Comparison of ENCODE assay signal across 1 cellular context in the genomic region with DNA sequence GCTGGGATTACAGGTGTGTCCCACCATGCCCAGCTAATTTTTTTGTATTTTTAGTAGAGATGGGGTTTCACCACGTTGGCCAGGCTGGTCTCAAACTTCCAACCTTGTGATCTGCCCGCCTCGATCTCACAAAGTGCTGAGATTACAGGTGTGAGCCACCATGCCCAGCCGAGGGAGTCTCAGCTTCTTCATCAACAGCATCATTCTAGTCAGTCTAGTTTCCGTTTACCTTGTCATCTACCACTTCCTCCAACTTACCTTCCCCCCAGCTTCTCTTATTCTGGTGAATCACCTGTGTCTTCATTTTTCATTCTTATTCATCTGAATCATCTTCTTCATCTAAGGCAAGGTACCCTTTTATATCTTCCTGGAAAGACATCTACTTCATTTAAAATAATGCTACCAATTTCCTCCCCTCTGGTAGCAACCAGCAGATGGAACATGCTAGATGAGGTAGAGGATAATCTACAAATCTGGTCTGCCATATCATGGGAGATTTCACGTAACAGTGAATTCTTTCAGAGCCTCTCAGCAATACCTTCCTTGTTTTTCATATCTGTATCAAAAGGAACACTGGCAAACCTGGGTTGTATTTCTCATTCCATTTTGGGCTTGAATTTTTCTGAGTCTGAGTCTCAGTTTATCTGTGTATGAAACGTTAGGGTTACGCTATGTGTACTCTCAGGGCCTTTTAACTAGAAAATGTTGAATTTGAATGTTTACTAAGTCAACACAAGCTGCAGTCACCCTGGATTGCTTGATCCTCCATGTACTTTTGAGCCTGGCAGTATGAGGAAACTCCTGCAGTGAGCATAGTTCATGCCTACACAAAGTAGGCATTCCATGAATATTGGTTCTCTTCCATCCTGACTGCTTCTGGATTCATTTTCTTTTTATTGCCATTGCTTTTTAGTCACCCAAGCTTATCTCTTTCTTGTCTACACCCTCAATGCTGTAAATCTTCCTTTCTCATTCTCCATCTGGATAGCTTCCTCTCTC.
TF ChIP-seq lines count a peak whose summit lies in the region.

No MANE protein-coding gene starts in this region.

TF ChIP-seq in HepG2, 621 proteins besides CTCF, POLR2A, EP300 and RAD21 (continued from another document and continues in another):
- TF ChIP-seq TBL1XR1 (IDR thresholded peaks at IDR 0.05; ENCODE audit: borderline replicate concordance, low read length, partially characterized antibody): peak; percentile 53
- no peak for TF ChIP-seq ZNF768 (CRISPR knock-in tag; IDR thresholded peaks at IDR 0.05)
- no peak for TF ChIP-seq ADNP (CRISPR knock-in tag; IDR thresholded peaks at IDR 0.05)
- peak; percentile 59; the same call in 1 of the 2 replicates for TF ChIP-seq ZFP90 (CRISPR knock-in tag; IDR thresholded peaks at IDR 0.05; ENCODE audit: borderline replicate concordance)
- no peak for TF ChIP-seq ZNF781 (CRISPR knock-in tag; IDR thresholded peaks at IDR 0.05; ENCODE audit: borderline replicate concordance, not compliant biosample characterization)
- TF ChIP-seq HDAC1 (CRISPR knock-in tag; IDR thresholded peaks at IDR 0.05): peak; percentile 88
- TF ChIP-seq, protein P1, sequence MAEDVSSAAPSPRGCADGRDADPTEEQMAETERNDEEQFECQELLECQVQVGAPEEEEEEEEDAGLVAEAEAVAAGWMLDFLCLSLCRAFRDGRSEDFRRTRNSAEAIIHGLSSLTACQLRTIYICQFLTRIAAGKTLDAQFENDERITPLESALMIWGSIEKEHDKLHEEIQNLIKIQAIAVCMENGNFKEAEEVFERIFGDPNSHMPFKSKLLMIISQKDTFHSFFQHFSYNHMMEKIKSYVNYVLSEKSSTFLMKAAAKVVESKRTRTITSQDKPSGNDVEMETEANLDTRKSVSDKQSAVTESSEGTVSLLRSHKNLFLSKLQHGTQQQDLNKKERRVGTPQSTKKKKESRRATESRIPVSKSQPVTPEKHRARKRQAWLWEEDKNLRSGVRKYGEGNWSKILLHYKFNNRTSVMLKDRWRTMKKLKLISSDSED (CRISPR knock-in tag; IDR thresholded peaks at IDR 0.05): no peak
- TF ChIP-seq NR2C2 (CRISPR knock-in tag; IDR thresholded peaks at IDR 0.05; ENCODE audit: borderline replicate concordance): peak; percentile 55; the same call in 1 of the 2 replicates
- TF ChIP-seq MIER2 (CRISPR knock-in tag; IDR thresholded peaks at IDR 0.05): peak; percentile 70; the same call in 1 of the 2 replicates
- peak; percentile 97 for TF ChIP-seq HMG20A (CRISPR knock-in tag; IDR thresholded peaks at IDR 0.05; ENCODE audit: borderline replicate concordance)
- TF ChIP-seq, protein P2, sequence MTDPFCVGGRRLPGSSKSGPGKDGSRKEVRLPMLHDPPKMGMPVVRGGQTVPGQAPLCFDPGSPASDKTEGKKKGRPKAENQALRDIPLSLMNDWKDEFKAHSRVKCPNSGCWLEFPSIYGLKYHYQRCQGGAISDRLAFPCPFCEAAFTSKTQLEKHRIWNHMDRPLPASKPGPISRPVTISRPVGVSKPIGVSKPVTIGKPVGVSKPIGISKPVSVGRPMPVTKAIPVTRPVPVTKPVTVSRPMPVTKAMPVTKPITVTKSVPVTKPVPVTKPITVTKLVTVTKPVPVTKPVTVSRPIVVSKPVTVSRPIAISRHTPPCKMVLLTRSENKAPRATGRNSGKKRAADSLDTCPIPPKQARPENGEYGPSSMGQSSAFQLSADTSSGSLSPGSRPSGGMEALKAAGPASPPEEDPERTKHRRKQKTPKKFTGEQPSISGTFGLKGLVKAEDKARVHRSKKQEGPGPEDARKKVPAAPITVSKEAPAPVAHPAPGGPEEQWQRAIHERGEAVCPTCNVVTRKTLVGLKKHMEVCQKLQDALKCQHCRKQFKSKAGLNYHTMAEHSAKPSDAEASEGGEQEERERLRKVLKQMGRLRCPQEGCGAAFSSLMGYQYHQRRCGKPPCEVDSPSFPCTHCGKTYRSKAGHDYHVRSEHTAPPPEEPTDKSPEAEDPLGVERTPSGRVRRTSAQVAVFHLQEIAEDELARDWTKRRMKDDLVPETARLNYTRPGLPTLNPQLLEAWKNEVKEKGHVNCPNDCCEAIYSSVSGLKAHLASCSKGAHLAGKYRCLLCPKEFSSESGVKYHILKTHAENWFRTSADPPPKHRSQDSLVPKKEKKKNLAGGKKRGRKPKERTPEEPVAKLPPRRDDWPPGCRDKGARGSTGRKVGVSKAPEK (CRISPR knock-in tag; IDR thresholded peaks at IDR 0.05; ENCODE audit: borderline replicate concordance): peak; percentile 79; the same call in 1 of the 2 replicates
- TF ChIP-seq ZNF883 (CRISPR knock-in tag; IDR thresholded peaks at IDR 0.05; ENCODE audit: not compliant biosample characterization): no peak
- no peak for TF ChIP-seq PLRG1 (conservative IDR thresholded peaks at IDR 0.05)
- TF ChIP-seq, protein P3, sequence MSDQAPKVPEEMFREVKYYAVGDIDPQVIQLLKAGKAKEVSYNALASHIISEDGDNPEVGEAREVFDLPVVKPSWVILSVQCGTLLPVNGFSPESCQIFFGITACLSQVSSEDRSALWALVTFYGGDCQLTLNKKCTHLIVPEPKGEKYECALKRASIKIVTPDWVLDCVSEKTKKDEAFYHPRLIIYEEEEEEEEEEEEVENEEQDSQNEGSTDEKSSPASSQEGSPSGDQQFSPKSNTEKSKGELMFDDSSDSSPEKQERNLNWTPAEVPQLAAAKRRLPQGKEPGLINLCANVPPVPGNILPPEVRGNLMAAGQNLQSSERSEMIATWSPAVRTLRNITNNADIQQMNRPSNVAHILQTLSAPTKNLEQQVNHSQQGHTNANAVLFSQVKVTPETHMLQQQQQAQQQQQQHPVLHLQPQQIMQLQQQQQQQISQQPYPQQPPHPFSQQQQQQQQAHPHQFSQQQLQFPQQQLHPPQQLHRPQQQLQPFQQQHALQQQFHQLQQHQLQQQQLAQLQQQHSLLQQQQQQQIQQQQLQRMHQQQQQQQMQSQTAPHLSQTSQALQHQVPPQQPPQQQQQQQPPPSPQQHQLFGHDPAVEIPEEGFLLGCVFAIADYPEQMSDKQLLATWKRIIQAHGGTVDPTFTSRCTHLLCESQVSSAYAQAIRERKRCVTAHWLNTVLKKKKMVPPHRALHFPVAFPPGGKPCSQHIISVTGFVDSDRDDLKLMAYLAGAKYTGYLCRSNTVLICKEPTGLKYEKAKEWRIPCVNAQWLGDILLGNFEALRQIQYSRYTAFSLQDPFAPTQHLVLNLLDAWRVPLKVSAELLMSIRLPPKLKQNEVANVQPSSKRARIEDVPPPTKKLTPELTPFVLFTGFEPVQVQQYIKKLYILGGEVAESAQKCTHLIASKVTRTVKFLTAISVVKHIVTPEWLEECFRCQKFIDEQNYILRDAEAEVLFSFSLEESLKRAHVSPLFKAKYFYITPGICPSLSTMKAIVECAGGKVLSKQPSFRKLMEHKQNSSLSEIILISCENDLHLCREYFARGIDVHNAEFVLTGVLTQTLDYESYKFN (CRISPR knock-in tag; conservative IDR thresholded peaks at IDR 0.05): peak; percentile 95
- peak; percentile 85 for TF ChIP-seq NR2F6 (IDR thresholded peaks at IDR 0.05)
- peak; percentile 82 for TF ChIP-seq NR2F6 (CRISPR knock-in tag; IDR thresholded peaks at IDR 0.05)
- no peak for TF ChIP-seq ZFP36L2 (CRISPR knock-in tag; IDR thresholded peaks at IDR 0.05)
- no peak for TF ChIP-seq ZNF572 (CRISPR knock-in tag; IDR thresholded peaks at IDR 0.05)
- peak; percentile 54; the same call in 1 of the 2 replicates for TF ChIP-seq PRDM15 (CRISPR knock-in tag; IDR thresholded peaks at IDR 0.05)
- TF ChIP-seq, protein P4, sequence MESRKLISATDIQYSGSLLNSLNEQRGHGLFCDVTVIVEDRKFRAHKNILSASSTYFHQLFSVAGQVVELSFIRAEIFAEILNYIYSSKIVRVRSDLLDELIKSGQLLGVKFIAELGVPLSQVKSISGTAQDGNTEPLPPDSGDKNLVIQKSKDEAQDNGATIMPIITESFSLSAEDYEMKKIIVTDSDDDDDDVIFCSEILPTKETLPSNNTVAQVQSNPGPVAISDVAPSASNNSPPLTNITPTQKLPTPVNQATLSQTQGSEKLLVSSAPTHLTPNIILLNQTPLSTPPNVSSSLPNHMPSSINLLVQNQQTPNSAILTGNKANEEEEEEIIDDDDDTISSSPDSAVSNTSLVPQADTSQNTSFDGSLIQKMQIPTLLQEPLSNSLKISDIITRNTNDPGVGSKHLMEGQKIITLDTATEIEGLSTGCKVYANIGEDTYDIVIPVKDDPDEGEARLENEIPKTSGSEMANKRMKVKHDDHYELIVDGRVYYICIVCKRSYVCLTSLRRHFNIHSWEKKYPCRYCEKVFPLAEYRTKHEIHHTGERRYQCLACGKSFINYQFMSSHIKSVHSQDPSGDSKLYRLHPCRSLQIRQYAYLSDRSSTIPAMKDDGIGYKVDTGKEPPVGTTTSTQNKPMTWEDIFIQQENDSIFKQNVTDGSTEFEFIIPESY (CRISPR knock-in tag; IDR thresholded peaks at IDR 0.05): peak; percentile 60
- TF ChIP-seq HES4 (CRISPR knock-in tag; IDR thresholded peaks at IDR 0.05; ENCODE audit: borderline replicate concordance): no peak
- no peak for TF ChIP-seq PHB2 (IDR thresholded peaks at IDR 0.05; ENCODE audit: partially characterized antibody)
- TF ChIP-seq ZNF674 (CRISPR knock-in tag; IDR thresholded peaks at IDR 0.05; ENCODE audit: low read depth): no peak
- TF ChIP-seq ZBTB10 (CRISPR knock-in tag; IDR thresholded peaks at IDR 0.05; ENCODE audit: borderline replicate concordance): no peak
- TF ChIP-seq RXRA (CRISPR knock-in tag; IDR thresholded peaks at IDR 0.05): peak; percentile 67; the same call in 1 of the 2 replicates
- TF ChIP-seq, protein P5, sequence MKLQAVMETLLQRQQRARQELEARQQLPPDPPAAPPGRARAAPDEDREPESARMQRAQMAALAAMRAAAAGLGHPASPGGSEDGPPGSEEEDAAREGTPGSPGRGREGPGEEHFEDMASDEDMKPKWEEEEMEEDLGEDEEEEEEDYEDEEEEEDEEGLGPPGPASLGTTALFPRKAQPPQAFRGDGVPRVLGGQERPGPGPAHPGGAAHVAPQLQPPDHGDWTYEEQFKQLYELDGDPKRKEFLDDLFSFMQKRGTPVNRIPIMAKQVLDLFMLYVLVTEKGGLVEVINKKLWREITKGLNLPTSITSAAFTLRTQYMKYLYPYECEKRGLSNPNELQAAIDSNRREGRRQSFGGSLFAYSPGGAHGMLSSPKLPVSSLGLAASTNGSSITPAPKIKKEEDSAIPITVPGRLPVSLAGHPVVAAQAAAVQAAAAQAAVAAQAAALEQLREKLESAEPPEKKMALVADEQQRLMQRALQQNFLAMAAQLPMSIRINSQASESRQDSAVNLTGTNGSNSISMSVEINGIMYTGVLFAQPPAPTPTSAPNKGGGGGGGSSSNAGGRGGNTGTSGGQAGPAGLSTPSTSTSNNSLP (IDR thresholded peaks at IDR 0.05; ENCODE audit: low read depth, low read length): peak; percentile 91
- TF ChIP-seq NFIC (IDR thresholded peaks at IDR 0.05; ENCODE audit: low read length): peak; percentile 93
- TF ChIP-seq, protein P6, sequence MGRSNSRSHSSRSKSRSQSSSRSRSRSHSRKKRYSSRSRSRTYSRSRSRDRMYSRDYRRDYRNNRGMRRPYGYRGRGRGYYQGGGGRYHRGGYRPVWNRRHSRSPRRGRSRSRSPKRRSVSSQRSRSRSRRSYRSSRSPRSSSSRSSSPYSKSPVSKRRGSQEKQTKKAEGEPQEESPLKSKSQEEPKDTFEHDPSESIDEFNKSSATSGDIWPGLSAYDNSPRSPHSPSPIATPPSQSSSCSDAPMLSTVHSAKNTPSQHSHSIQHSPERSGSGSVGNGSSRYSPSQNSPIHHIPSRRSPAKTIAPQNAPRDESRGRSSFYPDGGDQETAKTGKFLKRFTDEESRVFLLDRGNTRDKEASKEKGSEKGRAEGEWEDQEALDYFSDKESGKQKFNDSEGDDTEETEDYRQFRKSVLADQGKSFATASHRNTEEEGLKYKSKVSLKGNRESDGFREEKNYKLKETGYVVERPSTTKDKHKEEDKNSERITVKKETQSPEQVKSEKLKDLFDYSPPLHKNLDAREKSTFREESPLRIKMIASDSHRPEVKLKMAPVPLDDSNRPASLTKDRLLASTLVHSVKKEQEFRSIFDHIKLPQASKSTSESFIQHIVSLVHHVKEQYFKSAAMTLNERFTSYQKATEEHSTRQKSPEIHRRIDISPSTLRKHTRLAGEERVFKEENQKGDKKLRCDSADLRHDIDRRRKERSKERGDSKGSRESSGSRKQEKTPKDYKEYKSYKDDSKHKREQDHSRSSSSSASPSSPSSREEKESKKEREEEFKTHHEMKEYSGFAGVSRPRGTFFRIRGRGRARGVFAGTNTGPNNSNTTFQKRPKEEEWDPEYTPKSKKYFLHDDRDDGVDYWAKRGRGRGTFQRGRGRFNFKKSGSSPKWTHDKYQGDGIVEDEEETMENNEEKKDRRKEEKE (IDR thresholded peaks at IDR 0.05): no peak
- TF ChIP-seq ARNTL (CRISPR knock-in tag; IDR thresholded peaks at IDR 0.05): no peak
- TF ChIP-seq TRIM24 (CRISPR knock-in tag; IDR thresholded peaks at IDR 0.05): peak; percentile 38; the same call in 1 of the 2 replicates
